In the genomic region with DNA sequence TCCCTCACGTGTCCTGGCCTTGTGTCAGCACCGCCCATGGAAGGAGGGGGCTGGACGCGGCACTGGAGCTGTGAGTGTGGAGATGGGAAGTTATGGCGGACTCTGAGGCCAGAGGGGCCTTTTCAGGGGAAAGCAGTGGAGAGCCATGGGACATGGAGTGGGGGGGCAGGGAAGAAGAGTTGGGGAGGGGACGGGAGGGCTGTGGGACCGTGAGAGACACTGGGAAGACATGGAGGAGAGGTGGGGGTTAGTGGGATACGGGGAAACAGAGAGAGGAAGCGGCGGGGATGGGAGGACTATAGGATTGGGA, we compare ENCODE assay signal across 14 cellular contexts. TPM values are rescaled to one million over a fixed set of nuclear protein-coding genes. Genes with fewer than 3 reads are reported as not detected.
DNase-seq lines count a peak whose midpoint lies in the region; ATAC-seq and TF ChIP-seq lines count a peak whose summit lies in the region.
"Had no signal": no experiment of that assay in that cellular context is flagged by ENCODE, and none has a peak within 500 bp of the region (broad histone marks: within the 10 kb centered on the region; RNA-seq: fewer than 3 reads in every experiment).

No MANE protein-coding gene starts in this region.

- H3K18ac ChIP-seq in neuronal stem cell (ENCODE audit: low read length) = peak overlapping the region; percentile 88

- H3K36me3 ChIP-seq in Peyer's patch (no peaks in the 10 kb centered on the region), esophagus (ENCODE audit: control insufficient read depth in 2 of 2, insufficient read depth in 2 of 2, low read length in 1 of 2) (no peaks in the 10 kb centered on the region), neuronal stem cell (replicated peaks in 1 of 2; ENCODE audit: control insufficient read depth in 2 of 2, insufficient read depth in 2 of 2, low read length in 2 of 2) (no peaks in the 10 kb centered on the region), tibial artery (no peaks in the 10 kb centered on the region)

- no peak overlapping the region for H2BK5ac ChIP-seq in neuronal stem cell (ENCODE audit: low read length)

- 64 to 68% methylated on average over 10 of the region's 10 CpGs for WGBS in esophagus, 2 donors
- no CpG with 5 or more reads among the region's 10 CpGs for WGBS in neuronal stem cell (ENCODE audit: extremely low coverage in 2 of 2, insufficient read length in 2 of 2, insufficient replicate concordance in 1 of 2), 2 donors

- no peaks in the 10 kb centered on the region for H3K27me3 ChIP-seq in Peyer's patch
- no peaks in the 10 kb centered on the region for H3K27me3 ChIP-seq in esophagus (ENCODE audit: control insufficient read depth in 1 of 2, insufficient read depth in 2 of 2, low read length in 2 of 2)
- peaks cover 0 to 32% (median 0%) of the 10 kb centered on the region in 3 experiments for H3K27me3 ChIP-seq in neuronal stem cell (ENCODE audit: control insufficient read depth in 3 of 3, insufficient read depth in 3 of 3, low read depth in 1 of 3, low read length in 3 of 3)
- peaks cover 0 to 10% of the 10 kb centered on the region in 2 donors for H3K27me3 ChIP-seq in tibial artery

- no peak overlapping the region for H2AFZ ChIP-seq in neuronal stem cell (ENCODE audit: low read length)

- no peak overlapping the region for H2BK12ac ChIP-seq in neuronal stem cell (ENCODE audit: low read length)

- no peak overlapping the region for H3K9ac ChIP-seq in neuronal stem cell (ENCODE audit: low read depth, low read length, poor library complexity)

- ATAC-seq in GM18861 (IDR thresholded peaks at IDR 0.05; ENCODE audit: unreplicated experiment) = no peak
- no peak for ATAC-seq in GM18867 (IDR thresholded peaks at IDR 0.05; ENCODE audit: unreplicated experiment)

- H2BK120ac ChIP-seq in neuronal stem cell (ENCODE audit: low read depth, low read length) = no peak overlapping the region

- H4K91ac ChIP-seq in neuronal stem cell (ENCODE audit: low read depth, low read length, poor library complexity) = no peak overlapping the region

- peak overlapping the region; percentile 91 for H2AK5ac ChIP-seq in neuronal stem cell (ENCODE audit: low read depth, low read length)

- no peak for TF ChIP-seq POLR2A in Peyer's patch (IDR thresholded peaks at IDR 0.05)

- no peak overlapping the region for H3K14ac ChIP-seq in neuronal stem cell (ENCODE audit: low read length)

- no peaks in the 10 kb centered on the region for H3K9me3 ChIP-seq in Peyer's patch
- no peaks in the 10 kb centered on the region for H3K9me3 ChIP-seq in esophagus (ENCODE audit: control insufficient read depth in 2 of 2, insufficient read depth in 1 of 2, low read depth in 1 of 2, low read length in 1 of 2)
- no peaks in the 10 kb centered on the region for H3K9me3 ChIP-seq in neuronal stem cell (replicated peaks in 1 of 2; ENCODE audit: control insufficient read depth in 2 of 2, insufficient read depth in 1 of 2, low read depth in 1 of 2, low read length in 2 of 2)
- no peaks in the 10 kb centered on the region for H3K9me3 ChIP-seq in tibial artery

- H2BK15ac ChIP-seq in neuronal stem cell (ENCODE audit: low read length) = peak overlapping the region; percentile 82

- no peak overlapping the region for H3K4ac ChIP-seq in neuronal stem cell (ENCODE audit: low read length)

- TF ChIP-seq CTCF in Peyer's patch (IDR thresholded peaks at IDR 0.05) = no peak
- no peak for TF ChIP-seq CTCF in tibial artery (IDR thresholded peaks at IDR 0.05)

- peak overlapping the region; percentile 46 for H3K23ac ChIP-seq in neuronal stem cell (ENCODE audit: low read depth, low read length, poor library complexity)

- no peaks in the 10 kb centered on the region for H3K79me1 ChIP-seq in neuronal stem cell (ENCODE audit: low read depth, low read length)

- intact Hi-C loops in tibial artery (cut with DNase I; ENCODE audit: low total_unique reads) = loop anchor here (10.0 kb wide), 1 partner anchor 122 kb away; no protein-coding TSS in a partner anchor

- H4K8ac ChIP-seq in neuronal stem cell (ENCODE audit: low read depth, low read length) = no peak overlapping the region

- no peak overlapping the region for H3K4me2 ChIP-seq in neuronal stem cell (ENCODE audit: insufficient read depth, low read length, poor library complexity, severe bottlenecking)

- H3K27ac ChIP-seq in Peyer's patch (peak overlapping the region in 3 of 4 donors; percentile 19 to 65 (median 64)), esophagus (ENCODE audit: low read depth in 2 of 2, low read length in 1 of 2) (peak overlapping the region; percentile 54 to 75), neuronal stem cell (replicated peaks; ENCODE audit: low read length) (no peak overlapping the region), tibial artery (peak overlapping the region; percentile 15 to 23)

- DNase-seq in Peyer's patch = no peak
- no peak for DNase-seq in neuronal stem cell (ENCODE audit: low spot score)
- DNase-seq in tibial artery = no peak
- DNase-seq in activated CD4-positive, alpha-beta T cell treated with anti-CD3 and anti-CD28 coated beads, Interleukin-2, amount 50 U/mL, for 1 hour = no peak
- no peak for DNase-seq in GM19240 (ENCODE audit: insufficient read length, low spot score)
- DNase-seq: activated CD4-positive, CD25-positive, alpha-beta regulatory T cell treated with anti-CD3 and anti-CD28 coated beads, Interleukin-2, amount 50 U/mL, for 72 hours; activated naive CD4-positive, alpha-beta T cell; AML-193; DMS 273 treated with DMSO at 0.1 percent for 48 hours; NCI-H1694; stimulated activated CD4-positive, alpha-beta T cell treated with anti-CD3 and anti-CD28 coated beads, Interleukin-4, amount 100 ng/mL, for 4 hours had no signal

- peaks cover 0 to 27% (median 0%) of the 10 kb centered on the region in 4 donors for H3K4me1 ChIP-seq in Peyer's patch
- peaks cover 9 to 13% of the 10 kb centered on the region in 2 donors for H3K4me1 ChIP-seq in esophagus (ENCODE audit: control insufficient read depth in 2 of 2, insufficient read depth in 2 of 2, low read length in 1 of 2)
- peaks cover 5 to 13% of the 10 kb centered on the region in 2 donors for H3K4me1 ChIP-seq in neuronal stem cell (ENCODE audit: control insufficient read depth in 2 of 2, insufficient read depth in 1 of 2, low read depth in 1 of 2, low read length in 2 of 2)
- H3K4me1 ChIP-seq in tibial artery = peaks cover 4 to 39% (median 27%) of the 10 kb centered on the region in 4 donors

- no peak overlapping the region for H3K4me3 ChIP-seq in Peyer's patch
- no peak overlapping the region for H3K4me3 ChIP-seq in esophagus (ENCODE audit: low read depth in 1 of 2, low read length in 2 of 2)
- no peak overlapping the region for H3K4me3 ChIP-seq in neuronal stem cell (ENCODE audit: low read length in 2 of 2)
- no peak overlapping the region for H3K4me3 ChIP-seq in tibial artery

RNA-seq across cellular contexts. Expression of a gene that starts 58.2 kb away (rescaled TPM):
- total RNA-seq in Peyer's patch = 10 to 100 TPM; 61.1 to 98.3 (median 80.9) TPM
- polyA plus RNA-seq in esophagus = 10 to 100 TPM; 15.0 to 33.5 TPM
- 46.7 TPM for polyA plus RNA-seq in neuronal stem cell (2013, experiment 1 of 2)
- polyA plus RNA-seq in neuronal stem cell (2013, experiment 2 of 2) = 46.3 TPM
